10 cellular contexts compared by ENCODE assay signal in the genomic region with DNA sequence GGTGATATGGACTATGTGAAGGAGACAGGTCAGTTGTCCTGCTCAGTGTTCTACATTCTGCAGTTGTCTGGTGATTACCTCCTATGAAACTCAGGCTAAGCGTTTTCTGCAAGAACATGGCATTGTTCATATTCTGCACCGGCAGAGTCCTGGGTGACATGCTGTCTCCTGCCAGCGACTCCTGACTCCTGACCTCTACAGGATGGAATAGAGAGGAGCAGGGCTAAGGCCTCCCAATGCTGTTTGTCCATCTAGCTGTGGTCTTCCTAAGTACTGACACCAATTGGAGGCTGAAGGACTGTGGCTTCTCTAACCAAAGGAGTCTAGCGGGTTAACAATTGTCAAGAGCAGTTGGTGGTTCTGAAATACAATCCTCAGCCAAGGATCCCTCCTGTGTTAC. TPM values are rescaled to one million over a fixed set of nuclear protein-coding genes. Genes with fewer than 3 reads are reported as not detected.
"Had no signal": no experiment of that assay in that cellular context is flagged by ENCODE, and none has a peak within 500 bp of the region (broad histone marks: within the 10 kb centered on the region; RNA-seq: fewer than 3 reads in every experiment).

No MANE protein-coding gene starts in this region.

RNA-seq across cellular contexts. Expression of gene PPIAL4G, which starts 49.1 kb away (rescaled TPM):
- total RNA-seq: esophagus mucosa, fibroblast of lung, kidney epithelial cell, left colon, left ventricle myocardium superior, osteoblast, psoas muscle, subcutaneous adipose tissue, tibial nerve, vagina had no signal
- polyA plus RNA-seq: fibroblast of lung, psoas muscle had no signal
